30 cellular contexts compared by ENCODE assay signal in genomic region chr4:54403700-54404453, GRCh38.
"Had no signal": no experiment of that assay in that cellular context is flagged by ENCODE, and none has a peak within 500 bp of the region (broad histone marks: within the 10 kb centered on the region; RNA-seq: fewer than 3 reads in every experiment).

No MANE protein-coding gene starts in this region.

- H3K27ac ChIP-seq: ascending aorta, body of pancreas, coronary artery, SK-N-MC had no signal

- H3K27me3 ChIP-seq: ascending aorta, body of pancreas had no signal

- H3K4me3 Mint-ChIP-seq: activated CD8-positive, alpha-beta T cell treated with anti-CD3 and anti-CD28 coated beads, Interleukin-2, amount 10 ng/mL, durations not matched to agents 7 days and 5 days; activated naive CD4-positive, alpha-beta T cell treated with anti-CD3 and anti-CD28 coated beads, Interleukin-2, amount 50 U/mL, for 24 hours; activated naive CD8-positive, alpha-beta T cell treated with anti-CD3 and anti-CD28 coated beads, Interleukin-2, amount 50 U/mL, for 24 hours; T-cell had no signal

- H3K27me3 Mint-ChIP-seq: activated naive CD8-positive, alpha-beta T cell treated with anti-CD3 and anti-CD28 coated beads, Interleukin-2, amount 50 U/mL, for 24 hours had no signal

- H3K27ac Mint-ChIP-seq: activated CD8-positive, alpha-beta T cell treated with anti-CD3 and anti-CD28 coated beads, Interleukin-2, amount 10 ng/mL, durations not matched to agents 7 days and 5 days; activated naive CD4-positive, alpha-beta T cell treated with anti-CD3 and anti-CD28 coated beads, Interleukin-2, amount 50 U/mL, for 24 hours; activated naive CD8-positive, alpha-beta T cell treated with anti-CD3 and anti-CD28 coated beads, Interleukin-2, amount 50 U/mL, for 24 hours; T-cell had no signal

- H3K36me3 ChIP-seq: ascending aorta had no signal

- H3K4me1 Mint-ChIP-seq: activated naive CD4-positive, alpha-beta T cell treated with anti-CD3 and anti-CD28 coated beads, Interleukin-2, amount 50 U/mL, for 24 hours; activated naive CD8-positive, alpha-beta T cell treated with anti-CD3 and anti-CD28 coated beads, Interleukin-2, amount 50 U/mL, for 24 hours; T-cell had no signal

- H3K4me1 ChIP-seq: body of pancreas had no signal

- DNase-seq: activated CD4-positive, alpha-beta T cell treated with anti-CD3 and anti-CD28 coated beads for 4 hours; activated CD4-positive, CD25-positive, alpha-beta regulatory T cell; activated CD8-positive, alpha-beta memory T cell treated with anti-CD3 and anti-CD28 coated beads, Interleukin-2, amount 50 U/mL, for 48 hours; activated CD8-positive, alpha-beta T cell treated with anti-CD3 and anti-CD28 coated beads, Interleukin-2, amount 10 ng/mL, durations not matched to agents 7 days and 5 days; activated naive CD8-positive, alpha-beta T cell treated with anti-CD3 and anti-CD28 coated beads, Interleukin-2, amount 50 U/mL, for 24 hours; activated T-cell treated with anti-CD3 and anti-CD28 coated beads, Interleukin-2, amount 50 U/mL, for 1 hour; amniotic stem cell; body of pancreas; central memory CD4-positive, alpha-beta T cell; KBM-7; NCI-H1092; NCI-H1417; NCI-H1694 treated with DMSO at 0.1 percent for 48 hours; NCI-H2081 treated with DMSO at 0.1 percent for 48 hours; NCI-H510A treated with DMSO at 0.1 percent for 48 hours; NCI-H774; NK-92 treated with Interleukin-12 subunit alpha and Interleukin-12 subunit beta, amount 100 ng/mL, for 24 hours; OCI-M1; RPMI8226; T-cell; T-helper 2 cell; T1000 had no signal

- H3K4me3 ChIP-seq: ascending aorta, body of pancreas, coronary artery, SK-N-MC had no signal

- FAIRE-seq: bronchial epithelial cell, TTC549 had no signal

- H3K36me3 Mint-ChIP-seq: activated naive CD4-positive, alpha-beta T cell treated with anti-CD3 and anti-CD28 coated beads, Interleukin-2, amount 50 U/mL, for 24 hours; T-cell had no signal

- ATAC-seq: activated CD8-positive, alpha-beta T cell treated with anti-CD3 and anti-CD28 coated beads, Interleukin-2, amount 10 ng/mL, durations not matched to agents 7 days and 5 days; activated naive CD8-positive, alpha-beta T cell treated with anti-CD3 and anti-CD28 coated beads, Interleukin-2, amount 50 U/mL, for 24 hours; body of pancreas; Panc1; Right ventricle myocardium inferior; T-cell had no signal

- H3K9me3 Mint-ChIP-seq: activated naive CD4-positive, alpha-beta T cell treated with anti-CD3 and anti-CD28 coated beads, Interleukin-2, amount 50 U/mL, for 24 hours; activated naive CD8-positive, alpha-beta T cell treated with anti-CD3 and anti-CD28 coated beads, Interleukin-2, amount 50 U/mL, for 24 hours; T-cell had no signal

- H3K9me3 ChIP-seq: ascending aorta, body of pancreas had no signal
